Comparison of ENCODE assay signal across 11 cellular contexts in the genomic region with DNA sequence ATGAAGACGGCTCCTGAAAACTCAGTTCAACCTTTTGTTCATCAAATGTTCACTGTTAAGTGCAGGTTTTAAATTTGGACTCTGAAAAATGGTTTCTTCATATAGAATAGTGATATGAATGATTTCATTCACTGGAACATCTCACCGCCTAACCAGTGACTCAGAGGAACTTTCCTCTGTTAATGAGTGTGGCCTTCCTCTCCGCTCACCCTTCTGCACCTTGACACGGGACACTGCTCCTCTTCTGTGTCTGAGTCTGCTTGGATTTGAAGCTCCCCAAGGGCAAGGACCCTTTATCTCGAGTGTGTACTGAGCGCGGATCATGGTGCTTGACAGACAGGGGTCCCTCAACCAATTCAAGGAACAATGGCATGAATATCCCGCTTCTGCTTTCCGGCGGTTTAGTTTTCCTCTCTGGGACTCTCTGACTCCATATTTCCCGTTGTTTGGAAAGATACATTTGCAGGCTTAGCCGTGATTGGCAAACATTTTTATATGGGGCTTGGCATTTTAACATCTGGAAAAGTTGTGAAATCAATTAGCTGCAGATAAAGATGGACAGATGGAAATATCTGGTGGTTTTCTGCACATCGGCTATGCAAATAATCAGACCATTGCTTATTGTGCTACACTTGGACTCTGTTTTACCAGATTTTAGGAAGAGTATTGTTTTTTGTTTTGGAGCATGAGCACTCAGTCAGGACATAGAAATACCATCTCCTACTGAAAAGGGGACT. TPM values are rescaled to one million over a fixed set of nuclear protein-coding genes. Genes with fewer than 3 reads are reported as not detected.
DNase-seq lines count a peak whose midpoint lies in the region; ATAC-seq, FAIRE-seq and TF ChIP-seq lines count a peak whose summit lies in the region.
"Had no signal": no experiment of that assay in that cellular context is flagged by ENCODE, and none has a peak within 500 bp of the region (broad histone marks: within the 10 kb centered on the region; RNA-seq: fewer than 3 reads in every experiment).

No MANE protein-coding gene starts in this region.

- FAIRE-seq in HepG2 (lab: Jason Lieb, UNC) = no peak
- no peak for FAIRE-seq in kidney (lab: Jason Lieb, UNC)

- no peaks in the 10 kb centered on the region for H3K9me3 ChIP-seq in HepG2 (ENCODE audit: low read length)
- H3K9me3 ChIP-seq in right lobe of liver = no peaks in the 10 kb centered on the region
- no peaks in the 10 kb centered on the region for H3K9me3 ChIP-seq in lower lobe of right lung
- H3K9me3 ChIP-seq in kidney (ENCODE audit: control insufficient read depth in 1 of 2, low read length in 2 of 2) = no peaks in the 10 kb centered on the region

- H3K4me3 ChIP-seq in HepG2 (replicated peaks in 1 of 3; ENCODE audit: insufficient read depth in 1 of 3, low read depth in 2 of 3, low read length in 3 of 3) (no peak overlapping the region), right lobe of liver (no peak overlapping the region), lower lobe of right lung (no peak overlapping the region), kidney (ENCODE audit: low read length in 2 of 2) (no peak overlapping the region)
- H3K4me3 ChIP-seq: dorsolateral prefrontal cortex had no signal

- H3K36me3 Mint-ChIP-seq in activated T-helper 1 cell treated with anti-CD3 and anti-CD28 coated beads, Interleukin-12 subunit alpha, Interleukin-12 subunit beta, Interleukin-2, Interleukin-4 antibody, amounts not matched to agents 30 ng/mL and 10 ng/mL and 1 ng/mL, durations not matched to agents 14 hours and 24 hours and 36 hours (ENCODE audit: low read depth) = no peaks in the 10 kb centered on the region

- in situ Hi-C loops in HepG2 (cut with HindIII; ENCODE audit: extremely low pct_ligation_motif_present, low pct_unique_long_range_greater_than_20kb) = no loop called here

- no peak overlapping the region for H3K27ac ChIP-seq in HepG2 (ENCODE audit: extremely low read length, insufficient read depth, low read length)
- no peak overlapping the region for H3K27ac ChIP-seq in right lobe of liver
- H3K27ac ChIP-seq in RWPE1 = peak overlapping the region; percentile 47
- H3K27ac ChIP-seq in lower lobe of right lung = no peak overlapping the region
- no peak overlapping the region for H3K27ac ChIP-seq in kidney (ENCODE audit: low read depth in 2 of 2, low read length in 2 of 2)
- H3K27ac ChIP-seq: C4-2B, dorsolateral prefrontal cortex had no signal

- BruUV-seq in HepG2 (replicated peaks; lab: Mats Ljungman, UMichigan) = no TSS peak

- CTCF ChIA-PET in HepG2 (lab: Yijun Ruan, JAX; ENCODE audit: low intra/inter-chr PET ratio, low total read pairs) (no interaction called here), RWPE1 (lab: Yijun Ruan, JAX) (no interaction called here)

- H4K20me1 ChIP-seq in HepG2 (ENCODE audit: insufficient read depth, low read length) = no peaks in the 10 kb centered on the region

- ATAC-seq in HepG2 (peak; percentile 63), right lobe of liver (no peak), HG02678 (IDR thresholded peaks at IDR 0.05; ENCODE audit: unreplicated experiment) (peak; percentile 68), lower lobe of right lung (no peak)
- ATAC-seq in stimulated activated naive CD8-positive, alpha-beta T cell treated with anti-CD3 and anti-CD28 coated beads, Interleukin-15, amount 100 ng/mL, for 72 hours = peak; percentile 50

- H3K9ac ChIP-seq in HepG2 (ENCODE audit: insufficient read depth, low read depth, low read length) (no peak overlapping the region), kidney (ENCODE audit: low read length in 2 of 2) (no peak overlapping the region)

- H3K4me3 Mint-ChIP-seq in stimulated activated naive CD8-positive, alpha-beta T cell treated with anti-CD3 and anti-CD28 coated beads, Interleukin-15, amount 100 ng/mL, for 72 hours = no peak overlapping the region
- no peak overlapping the region for H3K4me3 Mint-ChIP-seq in activated T-helper 1 cell treated with anti-CD3 and anti-CD28 coated beads, Interleukin-12 subunit alpha, Interleukin-12 subunit beta, Interleukin-2, Interleukin-4 antibody, amounts not matched to agents 30 ng/mL and 10 ng/mL and 1 ng/mL, durations not matched to agents 14 hours and 24 hours and 36 hours

- H3K27me3 Mint-ChIP-seq in stimulated activated naive CD8-positive, alpha-beta T cell treated with anti-CD3 and anti-CD28 coated beads, Interleukin-15, amount 100 ng/mL, for 72 hours = no peaks in the 10 kb centered on the region
- peaks cover 6% of the 10 kb centered on the region for H3K27me3 Mint-ChIP-seq in activated T-helper 1 cell treated with anti-CD3 and anti-CD28 coated beads, Interleukin-12 subunit alpha, Interleukin-12 subunit beta, Interleukin-2, Interleukin-4 antibody, amounts not matched to agents 30 ng/mL and 10 ng/mL and 1 ng/mL, durations not matched to agents 14 hours and 24 hours and 36 hours (ENCODE audit: insufficient read depth)

- 46% methylated on average over 13 of the region's 13 CpGs for WGBS in HepG2 (ENCODE audit: low lambda C conversion rate)
- 75% methylated on average over 13 of the region's 13 CpGs for WGBS in right lobe of liver (ENCODE audit: insufficient coverage, low coverage, low lambda C conversion rate, missing lambda C conversion rate)

- DNase-seq in HepG2 (ENCODE audit: low spot score) (no peak), right lobe of liver (no peak), RWPE1 (ENCODE audit: low spot score) (no peak), lower lobe of right lung (no peak), kidney (no peak)
- no peak for DNase-seq in stimulated activated naive CD8-positive, alpha-beta T cell treated with anti-CD3 and anti-CD28 coated beads, Interleukin-15, amount 100 ng/mL, for 72 hours
- no peak for DNase-seq in activated T-helper 1 cell treated with anti-CD3 and anti-CD28 coated beads, Interleukin-12 subunit alpha, Interleukin-12 subunit beta, Interleukin-2, Interleukin-4 antibody, amounts not matched to agents 30 ng/mL and 10 ng/mL and 1 ng/mL, durations not matched to agents 14 hours and 24 hours and 36 hours (ENCODE audit: low spot score)
- DNase-seq: dorsolateral prefrontal cortex, NCI-H2107 had no signal

- TF ChIP-seq CTCF in HepG2 (CRISPR knock-in tag; IDR thresholded peaks at IDR 0.05) (no peak), right lobe of liver (IDR thresholded peaks at IDR 0.05) (no peak), RWPE1 (conservative IDR thresholded peaks at IDR 0.05; ENCODE audit: low read depth) (no peak), lower lobe of right lung (IDR thresholded peaks at IDR 0.05) (no peak), kidney (IDR thresholded peaks at IDR 0.05; ENCODE audit: borderline replicate concordance, extremely low read depth, insufficient read depth) (no peak)

- peaks cover 34% of the 10 kb centered on the region for H3K4me1 Mint-ChIP-seq in stimulated activated naive CD8-positive, alpha-beta T cell treated with anti-CD3 and anti-CD28 coated beads, Interleukin-15, amount 100 ng/mL, for 72 hours
- peaks cover 25% of the 10 kb centered on the region for H3K4me1 Mint-ChIP-seq in activated T-helper 1 cell treated with anti-CD3 and anti-CD28 coated beads, Interleukin-12 subunit alpha, Interleukin-12 subunit beta, Interleukin-2, Interleukin-4 antibody, amounts not matched to agents 30 ng/mL and 10 ng/mL and 1 ng/mL, durations not matched to agents 14 hours and 24 hours and 36 hours (ENCODE audit: low read depth)

- no peaks in the 10 kb centered on the region for H3K79me2 ChIP-seq in HepG2 (ENCODE audit: insufficient read depth, low read length)

- H3K36me3 ChIP-seq in HepG2 (replicated peaks in 1 of 2; ENCODE audit: control insufficient read depth in 1 of 2, insufficient read depth in 2 of 2, low read length in 2 of 2) = no peaks in the 10 kb centered on the region
- H3K36me3 ChIP-seq in right lobe of liver = no peaks in the 10 kb centered on the region
- no peaks in the 10 kb centered on the region for H3K36me3 ChIP-seq in lower lobe of right lung
- no peaks in the 10 kb centered on the region for H3K36me3 ChIP-seq in kidney (ENCODE audit: control insufficient read depth in 1 of 2, insufficient read depth in 2 of 2, low read length in 2 of 2)

- no peaks in the 10 kb centered on the region for H3K9me3 Mint-ChIP-seq in stimulated activated naive CD8-positive, alpha-beta T cell treated with anti-CD3 and anti-CD28 coated beads, Interleukin-15, amount 100 ng/mL, for 72 hours
- H3K9me3 Mint-ChIP-seq in activated T-helper 1 cell treated with anti-CD3 and anti-CD28 coated beads, Interleukin-12 subunit alpha, Interleukin-12 subunit beta, Interleukin-2, Interleukin-4 antibody, amounts not matched to agents 30 ng/mL and 10 ng/mL and 1 ng/mL, durations not matched to agents 14 hours and 24 hours and 36 hours = no peaks in the 10 kb centered on the region

- no peak overlapping the region for H2AFZ ChIP-seq in HepG2 (ENCODE audit: low read length)

- TF ChIP-seq POLR2A in HepG2 (IDR thresholded peaks at IDR 0.05; ENCODE audit: insufficient read depth in 1 of 2, low read depth in 2 of 2, low read length in 2 of 2) = no peak
- no peak for TF ChIP-seq POLR2A in right lobe of liver (IDR thresholded peaks at IDR 0.05)

- TF ChIP-seq RAD21 in HepG2 (CRISPR knock-in tag; IDR thresholded peaks at IDR 0.05) = no peak

- H3K27me3 ChIP-seq in HepG2 (ENCODE audit: control insufficient read depth in 1 of 2, insufficient read depth in 2 of 2, low read length in 2 of 2) (peaks cover 1 to 11% of the 10 kb centered on the region in 2 experiments; a peak in 4 of 5 replicates), right lobe of liver (no peaks in the 10 kb centered on the region), lower lobe of right lung (ENCODE audit: low read depth) (no peaks in the 10 kb centered on the region)
- H3K27me3 ChIP-seq: dorsolateral prefrontal cortex had no signal

- TF ChIP-seq EP300 in HepG2 (IDR thresholded peaks at IDR 0.05; ENCODE audit: low read depth in 2 of 2, low read length in 2 of 2) (no peak), HepG2 (CRISPR knock-in tag; IDR thresholded peaks at IDR 0.05; ENCODE audit: borderline replicate concordance) (no peak)

- intact Hi-C loops in HepG2 (cut with micrococcal nuclease; ENCODE audit: unreplicated experiment) (no loop called here), right lobe of liver (cut with DNase I) (no loop called here), lower lobe of right lung (cut with DNase I) (no loop called here), kidney (cut with DNase I) (no loop called here)
- intact Hi-C loops in activated T-helper 1 cell treated with anti-CD3 and anti-CD28 coated beads, Interleukin-12 subunit alpha, Interleukin-12 subunit beta, Interleukin-2, Interleukin-4 antibody, amounts not matched to agents 30 ng/mL and 10 ng/mL and 1 ng/mL, durations not matched to agents 14 hours and 24 hours and 36 hours (cut with micrococcal nuclease) = no loop called here

- POLR2A ChIA-PET in HepG2 (lab: Yijun Ruan, JAX) (no interaction called here), RWPE1 (lab: Yijun Ruan, JAX; ENCODE audit: low non-redundant PET) (no interaction called here)

- H3K4me1 ChIP-seq in HepG2 (ENCODE audit: insufficient read depth, low read length) = peaks cover 21% of the 10 kb centered on the region
- H3K4me1 ChIP-seq in right lobe of liver = no peaks in the 10 kb centered on the region
- no peaks in the 10 kb centered on the region for H3K4me1 ChIP-seq in lower lobe of right lung
- no peaks in the 10 kb centered on the region for H3K4me1 ChIP-seq in kidney (ENCODE audit: control insufficient read depth in 1 of 2, insufficient read depth in 1 of 2, low read depth in 1 of 2, low read length in 2 of 2)

- H3K27ac Mint-ChIP-seq in stimulated activated naive CD8-positive, alpha-beta T cell treated with anti-CD3 and anti-CD28 coated beads, Interleukin-15, amount 100 ng/mL, for 72 hours = no peak overlapping the region
- H3K27ac Mint-ChIP-seq in activated T-helper 1 cell treated with anti-CD3 and anti-CD28 coated beads, Interleukin-12 subunit alpha, Interleukin-12 subunit beta, Interleukin-2, Interleukin-4 antibody, amounts not matched to agents 30 ng/mL and 10 ng/mL and 1 ng/mL, durations not matched to agents 14 hours and 24 hours and 36 hours = no peak overlapping the region

- H3K4me2 ChIP-seq in HepG2 (ENCODE audit: low read depth, low read length) = peak overlapping the region; percentile 55

RNA-seq across cellular contexts. Expression of gene KBTBD8, which starts 20.9 kb away (rescaled TPM):
- total RNA-seq in HepG2 (2016; rRNA removed; fragmentation: Illumina TruSeq; extraction: Trizol) (7.6 and 16.2 TPM in 2 replicates), right lobe of liver (1 to 10 TPM in 4 of 6 experiments, under 1 TPM in 2; 0.50 to 2.2 (median 1.2) TPM), lower lobe of right lung (5.8 TPM), kidney (1.8 TPM)
- total RNA-seq in HepG2 (2016; cell fraction: cytosol; rRNA removed; fragmentation: Illumina TruSeq; extraction: Trizol; ENCODE audit: low read depth) = 0.53 and 0.81 TPM in 2 replicates
- 7.1 and 13.9 TPM in 2 replicates for total RNA-seq in HepG2 (2016; cell fraction: insoluble cytoplasmic fraction; rRNA removed; fragmentation: Illumina TruSeq; extraction: Trizol)
- total RNA-seq in HepG2 (2016; cell fraction: membrane; rRNA removed; fragmentation: Illumina TruSeq; extraction: Trizol) = 2.3 and 4.2 TPM in 2 replicates
- 5.5 and 7.7 TPM in 2 replicates for total RNA-seq in HepG2 (2016; cell fraction: nucleus; rRNA removed; fragmentation: Illumina TruSeq; extraction: Trizol)
- polyA plus RNA-seq in HepG2 (2011; rRNA removed) (0.81 and 1.1 TPM in 2 replicates), kidney (ENCODE audit: insufficient read depth, low read depth, low replicate concordance) (0.43 TPM)
- 0.27 and 0.29 TPM in 2 replicates for polyA plus RNA-seq in HepG2 (2011; cell fraction: cytosol; rRNA removed)
- polyA plus RNA-seq in HepG2 (2011; cell fraction: nucleus; rRNA removed) = 0.17 and 0.40 TPM in 2 replicates
- 0.59 and 0.76 TPM in 2 replicates for polyA plus RNA-seq in HepG2 (2012)
- polyA plus RNA-seq in HepG2 (2016; cell fraction: cytosol; fragmentation: Illumina TruSeq; extraction: Trizol; ENCODE audit: low read depth) = 0.17 and 0.29 TPM in 2 replicates
- polyA plus RNA-seq in HepG2 (2016; cell fraction: insoluble cytoplasmic fraction; fragmentation: Illumina TruSeq; extraction: Trizol; ENCODE audit: low read depth) = 5.0 and 5.8 TPM in 2 replicates
- 0.65 and 0.88 TPM in 2 replicates for polyA plus RNA-seq in HepG2 (2016; cell fraction: membrane; fragmentation: Illumina TruSeq; extraction: Trizol; ENCODE audit: low read depth)
- polyA plus RNA-seq in HepG2 (2016; cell fraction: nucleus; fragmentation: Illumina TruSeq; extraction: Trizol; ENCODE audit: insufficient read depth, low read depth) = 4.1 and 5.3 TPM in 2 replicates
- polyA minus RNA-seq in HepG2 (2011; rRNA and poly(A)+ RNA removed; ENCODE audit: low replicate concordance) = 2.5 TPM in 1 of 2 replicates, not detected in the other
- polyA minus RNA-seq in HepG2 (2011; cell fraction: cytosol; rRNA and poly(A)+ RNA removed) = 0.40 and 0.79 TPM in 2 replicates
- polyA minus RNA-seq in HepG2 (2011; cell fraction: nucleus; rRNA and poly(A)+ RNA removed) = 2.1 and 4.6 TPM in 2 replicates
- total RNA-seq in activated T-helper 1 cell treated with anti-CD3 and anti-CD28 coated beads, Interleukin-12 subunit alpha, Interleukin-12 subunit beta, Interleukin-2, Interleukin-4 antibody, amounts not matched to agents 30 ng/mL and 10 ng/mL and 1 ng/mL, durations not matched to agents 14 hours and 24 hours and 36 hours = 18.3 and 26.6 TPM in 2 replicates

Comparison
In these comparisons a context has a peak if more than half of its experiments do, and no peak if none do; other contexts are left out.
1. ATAC-seq: peak in HepG2 (single experiment), HG02678 (single experiment) and stimulated activated naive CD8-positive, alpha-beta T cell treated with anti-CD3 and anti-CD28 coated beads, Interleukin-15, amount 100 ng/mL, for 72 hours (single experiment); none in right lobe of liver (0 of 4) and lower lobe of right lung (0 of 2).